Comparison of ENCODE assay signal across 1 cellular context in the genomic region with DNA sequence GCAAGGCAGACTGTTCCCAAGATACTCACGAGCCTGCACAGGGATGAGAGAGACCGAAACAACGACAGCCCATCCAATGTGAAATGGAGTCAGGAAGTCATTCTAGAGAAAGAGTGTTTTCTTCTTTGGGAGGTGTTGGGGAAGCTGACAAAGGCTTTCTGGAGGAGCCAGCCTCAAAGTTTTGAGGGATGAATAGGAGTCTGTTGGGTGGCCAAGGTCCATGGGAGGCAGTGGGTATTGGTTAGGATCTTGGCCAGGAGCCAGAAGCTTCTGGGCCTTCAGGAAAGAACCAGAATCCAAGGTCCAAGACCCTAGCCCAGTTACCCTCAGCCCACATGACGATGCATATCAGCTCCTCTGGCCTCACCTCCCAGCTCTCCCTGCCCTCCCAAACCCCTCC.
TF ChIP-seq lines count a peak whose summit lies in the region.

No MANE protein-coding gene starts in this region.

TF ChIP-seq in WTC11, 78 proteins besides CTCF, POLR2A, EP300 and RAD21 (continued from another document):
- TF ChIP-seq, protein P1, sequence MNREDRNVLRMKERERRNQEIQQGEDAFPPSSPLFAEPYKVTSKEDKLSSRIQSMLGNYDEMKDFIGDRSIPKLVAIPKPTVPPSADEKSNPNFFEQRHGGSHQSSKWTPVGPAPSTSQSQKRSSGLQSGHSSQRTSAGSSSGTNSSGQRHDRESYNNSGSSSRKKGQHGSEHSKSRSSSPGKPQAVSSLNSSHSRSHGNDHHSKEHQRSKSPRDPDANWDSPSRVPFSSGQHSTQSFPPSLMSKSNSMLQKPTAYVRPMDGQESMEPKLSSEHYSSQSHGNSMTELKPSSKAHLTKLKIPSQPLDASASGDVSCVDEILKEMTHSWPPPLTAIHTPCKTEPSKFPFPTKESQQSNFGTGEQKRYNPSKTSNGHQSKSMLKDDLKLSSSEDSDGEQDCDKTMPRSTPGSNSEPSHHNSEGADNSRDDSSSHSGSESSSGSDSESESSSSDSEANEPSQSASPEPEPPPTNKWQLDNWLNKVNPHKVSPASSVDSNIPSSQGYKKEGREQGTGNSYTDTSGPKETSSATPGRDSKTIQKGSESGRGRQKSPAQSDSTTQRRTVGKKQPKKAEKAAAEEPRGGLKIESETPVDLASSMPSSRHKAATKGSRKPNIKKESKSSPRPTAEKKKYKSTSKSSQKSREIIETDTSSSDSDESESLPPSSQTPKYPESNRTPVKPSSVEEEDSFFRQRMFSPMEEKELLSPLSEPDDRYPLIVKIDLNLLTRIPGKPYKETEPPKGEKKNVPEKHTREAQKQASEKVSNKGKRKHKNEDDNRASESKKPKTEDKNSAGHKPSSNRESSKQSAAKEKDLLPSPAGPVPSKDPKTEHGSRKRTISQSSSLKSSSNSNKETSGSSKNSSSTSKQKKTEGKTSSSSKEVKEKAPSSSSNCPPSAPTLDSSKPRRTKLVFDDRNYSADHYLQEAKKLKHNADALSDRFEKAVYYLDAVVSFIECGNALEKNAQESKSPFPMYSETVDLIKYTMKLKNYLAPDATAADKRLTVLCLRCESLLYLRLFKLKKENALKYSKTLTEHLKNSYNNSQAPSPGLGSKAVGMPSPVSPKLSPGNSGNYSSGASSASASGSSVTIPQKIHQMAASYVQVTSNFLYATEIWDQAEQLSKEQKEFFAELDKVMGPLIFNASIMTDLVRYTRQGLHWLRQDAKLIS (CRISPR knock-in tag; IDR thresholded peaks at IDR 0.05; ENCODE audit: borderline replicate concordance): no peak
- TF ChIP-seq RELA (CRISPR knock-in tag; IDR thresholded peaks at IDR 0.05; ENCODE audit: borderline replicate concordance) (no peak), JUN (CRISPR knock-in tag; IDR thresholded peaks at IDR 0.05) (no peak), CBFB (CRISPR knock-in tag; IDR thresholded peaks at IDR 0.05; ENCODE audit: low read depth) (no peak)
- TF ChIP-seq, protein P2, sequence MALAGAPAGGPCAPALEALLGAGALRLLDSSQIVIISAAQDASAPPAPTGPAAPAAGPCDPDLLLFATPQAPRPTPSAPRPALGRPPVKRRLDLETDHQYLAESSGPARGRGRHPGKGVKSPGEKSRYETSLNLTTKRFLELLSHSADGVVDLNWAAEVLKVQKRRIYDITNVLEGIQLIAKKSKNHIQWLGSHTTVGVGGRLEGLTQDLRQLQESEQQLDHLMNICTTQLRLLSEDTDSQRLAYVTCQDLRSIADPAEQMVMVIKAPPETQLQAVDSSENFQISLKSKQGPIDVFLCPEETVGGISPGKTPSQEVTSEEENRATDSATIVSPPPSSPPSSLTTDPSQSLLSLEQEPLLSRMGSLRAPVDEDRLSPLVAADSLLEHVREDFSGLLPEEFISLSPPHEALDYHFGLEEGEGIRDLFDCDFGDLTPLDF (CRISPR knock-in tag; IDR thresholded peaks at IDR 0.05): no peak
- TF ChIP-seq, protein P3, sequence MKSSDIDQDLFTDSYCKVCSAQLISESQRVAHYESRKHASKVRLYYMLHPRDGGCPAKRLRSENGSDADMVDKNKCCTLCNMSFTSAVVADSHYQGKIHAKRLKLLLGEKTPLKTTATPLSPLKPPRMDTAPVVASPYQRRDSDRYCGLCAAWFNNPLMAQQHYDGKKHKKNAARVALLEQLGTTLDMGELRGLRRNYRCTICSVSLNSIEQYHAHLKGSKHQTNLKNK (CRISPR knock-in tag; IDR thresholded peaks at IDR 0.05): no peak
